8 cellular contexts compared by ENCODE assay signal in the genomic region with DNA sequence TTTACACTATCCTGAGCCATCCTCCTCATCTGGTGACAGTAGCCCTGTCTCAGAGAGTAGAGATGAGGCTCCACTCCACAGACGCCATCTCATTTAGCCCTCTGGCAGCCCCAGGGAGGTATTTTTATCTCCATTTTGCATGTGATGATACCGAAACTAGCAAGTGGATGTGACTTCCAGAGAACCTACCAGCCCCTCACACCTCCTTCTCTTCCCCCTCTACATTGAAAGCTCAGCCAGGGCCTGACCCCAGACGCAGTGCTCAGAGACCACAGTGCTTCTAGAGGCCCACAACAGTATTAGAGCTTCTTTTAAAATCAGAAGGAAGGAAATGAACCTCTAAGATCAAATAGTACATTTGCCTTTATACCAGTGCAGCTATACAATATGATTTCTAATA. TPM values are rescaled to one million over a fixed set of nuclear protein-coding genes. Genes with fewer than 3 reads are reported as not detected.
A peak's percentile ranks its signal among the peaks of the same experiment; 100 is the strongest.
DNase-seq lines count a peak whose midpoint lies in the region; ATAC-seq and TF ChIP-seq lines count a peak whose summit lies in the region.

No MANE protein-coding gene starts in this region.

- ATAC-seq in GM19324 (IDR thresholded peaks at IDR 0.05; ENCODE audit: low FRiP score, unreplicated experiment) (peak; percentile 86), HG03135 (IDR thresholded peaks at IDR 0.05; ENCODE audit: unreplicated experiment) (peak; percentile 62)

- peak overlapping the region; percentile 40 for H3K4me3 ChIP-seq in CD8-positive, alpha-beta memory T cell (ENCODE audit: low read length)
- no peak overlapping the region for H3K4me3 ChIP-seq in ascending aorta

- POLR2A ChIA-PET in CD8-positive, alpha-beta memory T cell (lab: Charles Lee): no interaction called here

- H3K4me3 Mint-ChIP-seq in CD8-positive, alpha-beta memory T cell: peak overlapping the region; percentile 65 to 80 (median 72)

- no peaks in the 10 kb centered on the region for H3K27me3 Mint-ChIP-seq in CD8-positive, alpha-beta memory T cell

- no peak for TF ChIP-seq CTCF in ascending aorta (IDR thresholded peaks at IDR 0.05)

- H3K36me3 ChIP-seq in CD8-positive, alpha-beta memory T cell (ENCODE audit: insufficient read depth, low read length): no peaks in the 10 kb centered on the region
- H3K36me3 ChIP-seq in ascending aorta: no peaks in the 10 kb centered on the region

- peaks cover 0 to 52% (median 9%) of the 10 kb centered on the region in 3 donors for H3K36me3 Mint-ChIP-seq in CD8-positive, alpha-beta memory T cell

- no peaks in the 10 kb centered on the region for H3K9me3 Mint-ChIP-seq in CD8-positive, alpha-beta memory T cell

- peaks cover 86 to 99% (median 98%) of the 10 kb centered on the region in 3 donors for H3K4me1 Mint-ChIP-seq in CD8-positive, alpha-beta memory T cell

- H3K4me1 ChIP-seq in CD8-positive, alpha-beta memory T cell (ENCODE audit: insufficient read depth, low read length): peaks cover 92% of the 10 kb centered on the region
- H3K4me1 ChIP-seq in ascending aorta: peaks cover 11 to 58% of the 10 kb centered on the region in 2 donors

- CTCF ChIA-PET in CD8-positive, alpha-beta memory T cell (lab: Charles Lee): interaction anchor here (1.2 to 2.9 kb wide), 4 partner anchors 12 to 136 kb away, joined by 3 to 10 read pairs (median 5); no protein-coding TSS in a partner anchor

- H3K27ac ChIP-seq in CD8-positive, alpha-beta memory T cell (ENCODE audit: low read depth, low read length): peak overlapping the region; percentile 55
- peak overlapping the region; percentile 21 to 53 for H3K27ac ChIP-seq in ascending aorta

- H3K27me3 ChIP-seq in CD8-positive, alpha-beta memory T cell (ENCODE audit: insufficient read depth, low read length, poor library complexity, severe bottlenecking): no peaks in the 10 kb centered on the region
- no peaks in the 10 kb centered on the region for H3K27me3 ChIP-seq in ascending aorta

- no peaks in the 10 kb centered on the region for H3K9me3 ChIP-seq in CD8-positive, alpha-beta memory T cell (ENCODE audit: low read length)
- no peaks in the 10 kb centered on the region for H3K9me3 ChIP-seq in ascending aorta

- intact Hi-C loops in ascending aorta (cut with DNase I): no loop called here

- peak in 3 of 5 donors; percentile 55 to 58 (median 58) for DNase-seq in CD8-positive, alpha-beta memory T cell
- DNase-seq in ascending aorta (ENCODE audit: low spot score in 2 of 2): no peak
- DNase-seq in NCI-H2227 (lab: John Stamatoyannopoulos, UW; ENCODE audit: unreplicated experiment): no peak
- DNase-seq in UCSD-AML1 (lab: John Stamatoyannopoulos, UW; ENCODE audit: unreplicated experiment): no peak
- no peak for DNase-seq in GF-D8 (lab: John Stamatoyannopoulos, UW)
- no peak for DNase-seq in SHP77 treated with DMSO at 0.1 percent for 48 hours (lab: John Stamatoyannopoulos, UW)

- peak overlapping the region; percentile 89 to 98 (median 94) for H3K27ac Mint-ChIP-seq in CD8-positive, alpha-beta memory T cell

RNA-seq across cellular contexts. Expression of gene GYPC, which starts 8.3 kb away (rescaled TPM):
- 100 to 1,000 TPM; 102 TPM for total RNA-seq in CD8-positive, alpha-beta memory T cell
- polyA plus RNA-seq in CD8-positive, alpha-beta memory T cell: 226 TPM
- total RNA-seq in ascending aorta: 94.7 TPM

Comparison
In these comparisons a context has a peak if more than half of its experiments do, and no peak if none do; other contexts are left out.
1. DNase-seq: peak in CD8-positive, alpha-beta memory T cell (3 of 5); none in ascending aorta (0 of 2), NCI-H2227 (single experiment), UCSD-AML1 (single experiment), GF-D8 (single experiment) and SHP77 treated with DMSO at 0.1 percent for 48 hours (single experiment).